Comparison of ENCODE assay signal across 16 cellular contexts in the genomic region with DNA sequence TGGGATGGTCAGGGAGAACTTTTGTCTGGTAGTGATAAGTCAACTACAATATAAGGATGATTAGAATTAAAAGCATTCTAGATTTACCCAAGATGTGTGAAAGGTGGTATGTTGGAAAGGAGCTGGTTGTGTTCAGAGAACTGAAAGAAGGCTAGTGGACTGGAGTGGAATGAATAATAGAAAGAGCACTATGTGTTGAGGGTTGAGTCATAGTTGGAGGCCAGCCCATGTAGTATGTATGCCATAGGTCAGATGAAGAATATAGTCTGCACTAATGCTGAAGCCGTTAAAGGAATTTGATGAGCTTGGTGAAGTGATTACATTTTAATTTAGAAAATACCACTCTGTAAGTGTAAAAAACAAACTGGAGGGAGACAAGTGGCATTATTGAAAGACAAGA.
DNase-seq lines count a peak whose midpoint lies in the region; ATAC-seq, FAIRE-seq and TF ChIP-seq lines count a peak whose summit lies in the region.
"Had no signal": no experiment of that assay in that cellular context is flagged by ENCODE, and none has a peak within 500 bp of the region (broad histone marks: within the 10 kb centered on the region; RNA-seq: fewer than 3 reads in every experiment).

No MANE protein-coding gene starts in this region.

- no peak for FAIRE-seq in bronchial epithelial cell (lab: Jason Lieb, UNC)
- FAIRE-seq: colon had no signal

- H3K27me3 ChIP-seq in bronchial epithelial cell (ENCODE audit: control insufficient read depth, insufficient read depth, low read length) (no peaks in the 10 kb centered on the region), left ventricle myocardium inferior (ENCODE audit: low read depth) (no peaks in the 10 kb centered on the region)

- peak; percentile 5 for DNase-seq in bronchial epithelial cell (ENCODE audit: low read depth)
- DNase-seq in left ventricle myocardium inferior, result no peak
- DNase-seq in AG20443 (ENCODE audit: low spot score), result no peak
- no peak for DNase-seq in RPMI8226
- DNase-seq in SK-N-DZ (ENCODE audit: low spot score), result no peak
- DNase-seq: activated naive CD4-positive, alpha-beta T cell treated with anti-CD3 and anti-CD28 coated beads, Interleukin-2, amount 10 ng/mL, durations not matched to agents 7 days and 5 days; H7; islet precursor cell; NCI-H1417 treated with DMSO at 0.1 percent for 48 hours; NCI-H526; stimulated activated CD4-positive, alpha-beta T cell treated with anti-CD3 and anti-CD28 coated beads, Interleukin-2, amount 100 ng/mL, for 48 hours; stimulated activated naive CD4-positive, alpha-beta T cell treated with Interleukin-2 at 50 U/mL for 16 hours had no signal

- ATAC-seq in GM18517 (IDR thresholded peaks at IDR 0.05; ENCODE audit: unreplicated experiment) (peak; percentile 66), GM21717 (IDR thresholded peaks at IDR 0.05; ENCODE audit: unreplicated experiment) (peak; percentile 62), HG03196 (IDR thresholded peaks at IDR 0.05; ENCODE audit: unreplicated experiment) (peak; percentile 89)

- H3K4me1 ChIP-seq in left ventricle myocardium inferior, result no peaks in the 10 kb centered on the region

- H3K4me3 ChIP-seq in bronchial epithelial cell (ENCODE audit: low read depth, low read length) (no peak overlapping the region), left ventricle myocardium inferior (no peak overlapping the region)

- TF ChIP-seq CTCF in bronchial epithelial cell (IDR thresholded peaks at IDR 0.05; ENCODE audit: insufficient read depth, low read length, severe bottlenecking) (no peak), left ventricle myocardium inferior (IDR thresholded peaks at IDR 0.05; ENCODE audit: borderline replicate concordance) (no peak)

- H3K36me3 ChIP-seq in bronchial epithelial cell (ENCODE audit: control insufficient read depth, insufficient read depth, low read length), result no peaks in the 10 kb centered on the region
- H3K36me3 ChIP-seq in left ventricle myocardium inferior, result no peaks in the 10 kb centered on the region

- intact Hi-C loops in left ventricle myocardium inferior (cut with micrococcal nuclease), result no loop called here

- H3K9me3 ChIP-seq in left ventricle myocardium inferior (replicated peaks), result peaks cover 3% of the 10 kb centered on the region

- H3K27ac ChIP-seq in left ventricle myocardium inferior (replicated peaks), result no peak overlapping the region
